In the genomic region with DNA sequence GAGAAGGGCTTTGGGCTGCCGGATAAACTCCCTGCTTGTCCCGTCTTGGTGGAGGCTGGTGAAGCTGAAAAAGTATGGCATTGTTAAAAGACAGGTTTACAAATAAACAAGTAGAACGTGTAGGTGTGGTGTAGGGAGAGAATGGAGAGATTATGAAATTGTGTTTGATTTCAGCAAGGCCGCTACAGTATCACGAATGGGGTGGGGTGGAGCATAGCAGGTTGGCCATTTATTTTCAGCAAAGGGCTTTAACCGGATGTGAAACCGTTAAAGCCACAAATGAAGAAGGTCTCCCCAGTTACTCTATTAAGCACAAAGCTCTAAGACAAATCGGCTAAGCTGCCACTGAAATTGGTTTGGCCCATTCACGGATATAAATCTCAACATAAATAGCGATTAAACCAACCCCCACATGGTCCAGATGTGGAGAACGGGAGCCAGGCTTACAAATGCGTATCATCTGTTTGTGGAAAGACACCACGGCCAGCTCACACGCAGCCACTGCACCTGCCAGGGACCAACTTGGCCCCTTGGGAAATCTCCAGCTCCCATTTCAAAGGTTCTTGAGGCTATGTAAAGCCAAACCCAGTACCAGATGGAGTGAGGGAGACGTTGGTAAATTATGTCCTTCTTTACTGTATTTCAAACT, we compare ENCODE assay signal across 1 cellular context.
TF ChIP-seq lines count a peak whose summit lies in the region.

No MANE protein-coding gene starts in this region.

TF ChIP-seq in K562, 482 proteins besides CTCF, POLR2A, EP300 and RAD21 (continued from another document):
- no peak for TF ChIP-seq TSHZ1 (CRISPR knock-in tag; IDR thresholded peaks at IDR 0.05)
- TF ChIP-seq, protein P1, sequence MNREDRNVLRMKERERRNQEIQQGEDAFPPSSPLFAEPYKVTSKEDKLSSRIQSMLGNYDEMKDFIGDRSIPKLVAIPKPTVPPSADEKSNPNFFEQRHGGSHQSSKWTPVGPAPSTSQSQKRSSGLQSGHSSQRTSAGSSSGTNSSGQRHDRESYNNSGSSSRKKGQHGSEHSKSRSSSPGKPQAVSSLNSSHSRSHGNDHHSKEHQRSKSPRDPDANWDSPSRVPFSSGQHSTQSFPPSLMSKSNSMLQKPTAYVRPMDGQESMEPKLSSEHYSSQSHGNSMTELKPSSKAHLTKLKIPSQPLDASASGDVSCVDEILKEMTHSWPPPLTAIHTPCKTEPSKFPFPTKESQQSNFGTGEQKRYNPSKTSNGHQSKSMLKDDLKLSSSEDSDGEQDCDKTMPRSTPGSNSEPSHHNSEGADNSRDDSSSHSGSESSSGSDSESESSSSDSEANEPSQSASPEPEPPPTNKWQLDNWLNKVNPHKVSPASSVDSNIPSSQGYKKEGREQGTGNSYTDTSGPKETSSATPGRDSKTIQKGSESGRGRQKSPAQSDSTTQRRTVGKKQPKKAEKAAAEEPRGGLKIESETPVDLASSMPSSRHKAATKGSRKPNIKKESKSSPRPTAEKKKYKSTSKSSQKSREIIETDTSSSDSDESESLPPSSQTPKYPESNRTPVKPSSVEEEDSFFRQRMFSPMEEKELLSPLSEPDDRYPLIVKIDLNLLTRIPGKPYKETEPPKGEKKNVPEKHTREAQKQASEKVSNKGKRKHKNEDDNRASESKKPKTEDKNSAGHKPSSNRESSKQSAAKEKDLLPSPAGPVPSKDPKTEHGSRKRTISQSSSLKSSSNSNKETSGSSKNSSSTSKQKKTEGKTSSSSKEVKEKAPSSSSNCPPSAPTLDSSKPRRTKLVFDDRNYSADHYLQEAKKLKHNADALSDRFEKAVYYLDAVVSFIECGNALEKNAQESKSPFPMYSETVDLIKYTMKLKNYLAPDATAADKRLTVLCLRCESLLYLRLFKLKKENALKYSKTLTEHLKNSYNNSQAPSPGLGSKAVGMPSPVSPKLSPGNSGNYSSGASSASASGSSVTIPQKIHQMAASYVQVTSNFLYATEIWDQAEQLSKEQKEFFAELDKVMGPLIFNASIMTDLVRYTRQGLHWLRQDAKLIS (CRISPR knock-in tag; IDR thresholded peaks at IDR 0.05) = no peak
